In genomic region chr1:52034050-52034384, GRCh38 we compare ENCODE assay signal across 8 cellular contexts. TPM values are rescaled to one million over a fixed set of nuclear protein-coding genes. Genes with fewer than 3 reads are reported as not detected.
A peak's percentile ranks its signal among the peaks of the same experiment; 100 is the strongest.
DNase-seq lines count a peak whose midpoint lies in the region; ATAC-seq and TF ChIP-seq lines count a peak whose summit lies in the region.

No MANE protein-coding gene starts in this region.

- peaks cover 16% of the 10 kb centered on the region for H3K4me1 ChIP-seq in OCI-LY3 (ENCODE audit: low read length)
- H3K4me1 ChIP-seq in endocrine pancreas (ENCODE audit: control insufficient read depth, insufficient read depth, low read length), result peaks cover 12% of the 10 kb centered on the region
- peaks cover 19% of the 10 kb centered on the region for H3K4me1 ChIP-seq in osteoblast (ENCODE audit: insufficient read depth, low read length)
- H3K4me1 ChIP-seq in mesendoderm (ENCODE audit: control insufficient read depth, low read depth, low read length), result no peaks in the 10 kb centered on the region

- H3K56ac ChIP-seq in mesendoderm (ENCODE audit: low read length), result no peak overlapping the region

- H3K79me2 ChIP-seq in OCI-LY3 (ENCODE audit: low read length), result peaks cover 27% of the 10 kb centered on the region
- H3K79me2 ChIP-seq in osteoblast (ENCODE audit: insufficient read depth, low read length), result peaks cover 36% of the 10 kb centered on the region
- peaks cover 10% of the 10 kb centered on the region for H3K79me2 ChIP-seq in mesendoderm (ENCODE audit: control insufficient read depth, insufficient read depth, low read length)

- H3K36me3 Mint-ChIP-seq in CD14-positive monocyte, result peaks cover 29 to 45% of the 10 kb centered on the region in 2 donors

- peak overlapping the region; percentile 91 for H3K4me3 ChIP-seq in OCI-LY3 (ENCODE audit: low read length)
- peak overlapping the region; percentile 48 for H3K4me3 ChIP-seq in endocrine pancreas (ENCODE audit: control insufficient read depth, insufficient read depth, low read length)
- H3K4me3 ChIP-seq in osteoblast (ENCODE audit: insufficient read depth, low read length), result peak overlapping the region; percentile 92
- no peak overlapping the region for H3K4me3 ChIP-seq in mesendoderm (ENCODE audit: low read length)

- peak overlapping the region; percentile 91 to 96 (median 93) for H3K27ac Mint-ChIP-seq in CD14-positive monocyte

- peaks cover 27% of the 10 kb centered on the region for H3K4me1 Mint-ChIP-seq in CD14-positive monocyte

- H3K9ac ChIP-seq in OCI-LY3 (ENCODE audit: low read length) (0 out of 2 replicates have a peak overlapping the region, but pooled peaks have one; percentile 80), endocrine pancreas (ENCODE audit: control insufficient read depth, insufficient read depth, low read length) (no peak overlapping the region), mesendoderm (ENCODE audit: low read length) (no peak overlapping the region)

- no peak overlapping the region for H2BK5ac ChIP-seq in mesendoderm (ENCODE audit: low read length)

- H3K27ac ChIP-seq in OCI-LY3 (ENCODE audit: low read length) (0 out of 2 replicates have a peak overlapping the region, but pooled peaks have one; percentile 18), osteoblast (ENCODE audit: low read depth, low read length) (peak overlapping the region; percentile 96), mesendoderm (ENCODE audit: low read depth, low read length) (no peak overlapping the region)

- peaks cover 7% of the 10 kb centered on the region for H3K79me1 ChIP-seq in mesendoderm (ENCODE audit: low read length)

- H3K4me3 Mint-ChIP-seq in CD14-positive monocyte, result peak overlapping the region; percentile 93 to 95

- DNase-seq in CD14-positive monocyte (ENCODE audit: low spot score) (no peak), osteoblast (ENCODE audit: insufficient read length, low spot score, missing footprints) (no peak), mesendoderm (no peak)
- no peak for DNase-seq in activated CD8-positive, alpha-beta memory T cell treated with anti-CD3 and anti-CD28 coated beads for 24 hours

- H2BK120ac ChIP-seq in mesendoderm (ENCODE audit: low read depth, low read length), result no peak overlapping the region

- H3K9me3 ChIP-seq in OCI-LY3 (ENCODE audit: insufficient read depth, low read length) (no peaks in the 10 kb centered on the region), endocrine pancreas (ENCODE audit: control insufficient read depth, low read length) (no peaks in the 10 kb centered on the region), osteoblast (ENCODE audit: low read depth, low read length) (no peaks in the 10 kb centered on the region)

- H3K27me3 Mint-ChIP-seq in CD14-positive monocyte (ENCODE audit: low read depth in 3 of 3), result peaks cover 0 to 2% (median 0%) of the 10 kb centered on the region in 3 donors

- H4K8ac ChIP-seq in mesendoderm (ENCODE audit: low read depth, low read length), result no peak overlapping the region

- H2AK5ac ChIP-seq in mesendoderm (ENCODE audit: low read length), result no peak overlapping the region

- H3K9me3 Mint-ChIP-seq in CD14-positive monocyte, result no peaks in the 10 kb centered on the region

- ATAC-seq in GM18867 (IDR thresholded peaks at IDR 0.05; ENCODE audit: unreplicated experiment) (no peak), GM21423 (IDR thresholded peaks at IDR 0.05; ENCODE audit: unreplicated experiment) (no peak)

- H3K36me3 ChIP-seq in OCI-LY3 (replicated peaks; ENCODE audit: low read depth, low read length) (peaks cover 7% of the 10 kb centered on the region), endocrine pancreas (ENCODE audit: control insufficient read depth, insufficient read depth, low read length) (no peaks in the 10 kb centered on the region), osteoblast (ENCODE audit: insufficient read depth, low read length) (no peaks in the 10 kb centered on the region), mesendoderm (ENCODE audit: control insufficient read depth, insufficient read depth, low read length) (no peaks in the 10 kb centered on the region)

- H3K4ac ChIP-seq in mesendoderm (ENCODE audit: low read depth, low read length), result no peak overlapping the region

- no peak overlapping the region for H3K23ac ChIP-seq in mesendoderm (ENCODE audit: low read length)

- H2AFZ ChIP-seq in OCI-LY3 (ENCODE audit: low read depth, low read length), result peak overlapping the region; percentile 60; the same call in 1 of the 2 replicates
- peak overlapping the region; percentile 96 for H2AFZ ChIP-seq in osteoblast (ENCODE audit: low read length)

- no peak overlapping the region for H2BK15ac ChIP-seq in mesendoderm (replicated peaks; ENCODE audit: low read depth)

- no peak overlapping the region for H4K5ac ChIP-seq in mesendoderm (ENCODE audit: low read length)

- WGBS in mesendoderm (ENCODE audit: extremely low coverage, insufficient coverage, low lambda C conversion rate), result no CpG with 5 or more reads among the region's 2 CpGs

- H3K18ac ChIP-seq in mesendoderm (ENCODE audit: low read length), result no peak overlapping the region

- TF ChIP-seq CTCF in CD14-positive monocyte (IDR thresholded peaks at IDR 0.05) (no peak), OCI-LY3 (IDR thresholded peaks at IDR 0.05; ENCODE audit: low read depth, low read length) (no peak), osteoblast (IDR thresholded peaks at IDR 0.05; ENCODE audit: extremely low read depth, low read depth, low read length) (no peak)

- no peaks in the 10 kb centered on the region for H3K27me3 ChIP-seq in OCI-LY3 (ENCODE audit: low read depth, low read length)
- H3K27me3 ChIP-seq in endocrine pancreas (ENCODE audit: control insufficient read depth, insufficient read depth, low read length), result no peaks in the 10 kb centered on the region
- H3K27me3 ChIP-seq in osteoblast (ENCODE audit: insufficient read depth, low read length), result no peaks in the 10 kb centered on the region
- H3K27me3 ChIP-seq in mesendoderm (ENCODE audit: insufficient read depth, low read length, poor library complexity), result no peaks in the 10 kb centered on the region

- peaks cover 9% of the 10 kb centered on the region for H4K20me1 ChIP-seq in OCI-LY3 (ENCODE audit: insufficient read depth, low read length)
- peaks cover 11% of the 10 kb centered on the region for H4K20me1 ChIP-seq in osteoblast (ENCODE audit: insufficient read depth, low read length)

- peak overlapping the region; percentile 80 for H3K4me2 ChIP-seq in OCI-LY3 (ENCODE audit: low read length)
- H3K4me2 ChIP-seq in osteoblast (ENCODE audit: insufficient read depth, low read length), result peak overlapping the region; percentile 100
- H3K4me2 ChIP-seq in mesendoderm (ENCODE audit: low read length), result no peak overlapping the region

- intact Hi-C loops in CD14-positive monocyte (cut with micrococcal nuclease), result no loop called here

RNA-seq across cellular contexts. Expression of gene KTI12, which starts 0.4 kb away (rescaled TPM):
- 10 to 100 TPM; 16.2 to 18.2 TPM for polyA plus RNA-seq in CD14-positive monocyte
- 14.5 and 15.6 TPM in 2 replicates for total RNA-seq in osteoblast
- 9.4 TPM for polyA plus RNA-seq in mesendoderm (2013, experiment 1 of 2)
- polyA plus RNA-seq in mesendoderm (2013, experiment 2 of 2), result 9.2 TPM

RNA-seq across cellular contexts. Expression of gene TXNDC12, which starts 21.0 kb away (rescaled TPM):
- 100 to 1,000 TPM; 121 to 125 TPM for polyA plus RNA-seq in CD14-positive monocyte
- total RNA-seq in osteoblast, result 48.5 and 51.3 TPM in 2 replicates
- 152 TPM for polyA plus RNA-seq in mesendoderm (2013, experiment 1 of 2)
- polyA plus RNA-seq in mesendoderm (2013, experiment 2 of 2), result 149 TPM

RNA-seq across cellular contexts. Expression of gene BTF3L4, which starts 22.1 kb away (rescaled TPM):
- 100 to 1,000 TPM; 108 to 116 TPM for polyA plus RNA-seq in CD14-positive monocyte
- 104 and 119 TPM in 2 replicates for total RNA-seq in osteoblast
- 101 TPM for polyA plus RNA-seq in mesendoderm (2013, experiment 1 of 2)
- 101 TPM for polyA plus RNA-seq in mesendoderm (2013, experiment 2 of 2)

RNA-seq across cellular contexts. Expression of gene RAB3B, which starts 43.5 kb away (rescaled TPM):
- not detected for polyA plus RNA-seq in CD14-positive monocyte
- total RNA-seq in osteoblast, result 14.5 and 21.2 TPM in 2 replicates
- 10.5 TPM for polyA plus RNA-seq in mesendoderm (2013, experiment 1 of 2)
- polyA plus RNA-seq in mesendoderm (2013, experiment 2 of 2), result 10.4 TPM
